ENCODE assay signal across 21 cellular contexts in the genomic region with DNA sequence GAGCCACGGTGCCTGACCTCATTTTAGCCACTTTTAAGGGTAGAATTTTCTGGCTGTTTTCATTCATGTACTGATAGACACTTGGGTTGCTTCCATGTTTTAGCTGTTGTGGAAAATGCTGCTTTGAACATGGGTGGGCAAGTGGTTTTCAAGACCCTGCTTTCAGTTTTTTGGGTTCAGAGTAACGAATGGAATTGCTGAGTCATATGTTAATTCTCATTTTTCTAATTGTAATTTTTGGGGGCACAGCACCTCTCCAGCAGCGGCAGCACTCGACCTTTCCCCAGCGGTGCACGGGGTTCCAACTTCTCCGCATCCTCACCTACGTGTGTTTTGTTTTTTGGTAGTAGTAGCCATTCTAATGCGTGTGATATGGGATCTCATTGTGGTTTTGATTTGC.
"Had no signal": no experiment of that assay in that cellular context is flagged by ENCODE, and none has a peak within 500 bp of the region (broad histone marks: within the 10 kb centered on the region; RNA-seq: fewer than 3 reads in every experiment).

No MANE protein-coding gene starts in this region.

- DNase-seq: activated CD4-positive, alpha-beta T cell treated with anti-CD3 and anti-CD28 coated beads for 48 hours; activated CD4-positive, alpha-beta T cell treated with anti-CD3 and anti-CD28 coated beads, Interleukin-2, amount 50 U/mL, for 4 hours; activated CD4-positive, CD25-positive, alpha-beta regulatory T cell treated with anti-CD3 and anti-CD28 coated beads, Interleukin-2, amount 50 U/mL, for 72 hours; activated CD8-positive, alpha-beta T cell treated with anti-CD3 and anti-CD28 coated beads, Interleukin-2, amount 10 ng/mL, durations not matched to agents 7 days and 5 days; activated effector memory CD4-positive, alpha-beta T cell treated with Interleukin-2 at 50 U/mL for 16 hours; activated naive CD4-positive, alpha-beta T cell; activated T-cell treated with anti-CD3 and anti-CD28 coated beads, Interleukin-2, amount 50 U/mL, for 24 hours; aorta; central memory CD4-positive, alpha-beta T cell; MM.1S; NCI-H1105; NCI-H1436; NCI-H1694 treated with DMSO at 0.1 percent for 48 hours; NCI-H2029 treated with DMSO at 0.1 percent for 48 hours; NCI-H345; NCI-H510A; NCI-H82; RPMI8226; SHP77 had no signal

- H3K4me3 ChIP-seq: breast epithelium had no signal

- H3K27ac ChIP-seq: breast epithelium had no signal

- ATAC-seq: activated CD8-positive, alpha-beta memory T cell treated with anti-CD3 and anti-CD28 coated beads, Interleukin-2, amount 10 ng/mL, durations not matched to agents 7 days and 5 days; activated CD8-positive, alpha-beta T cell treated with anti-CD3 and anti-CD28 coated beads, Interleukin-2, amount 10 ng/mL, durations not matched to agents 7 days and 5 days had no signal

- H3K4me1 ChIP-seq: breast epithelium had no signal

- H3K27me3 ChIP-seq: breast epithelium had no signal

- H3K9me3 ChIP-seq: breast epithelium had no signal
